Comparison of ENCODE assay signal across 1 cellular context in the genomic region with DNA sequence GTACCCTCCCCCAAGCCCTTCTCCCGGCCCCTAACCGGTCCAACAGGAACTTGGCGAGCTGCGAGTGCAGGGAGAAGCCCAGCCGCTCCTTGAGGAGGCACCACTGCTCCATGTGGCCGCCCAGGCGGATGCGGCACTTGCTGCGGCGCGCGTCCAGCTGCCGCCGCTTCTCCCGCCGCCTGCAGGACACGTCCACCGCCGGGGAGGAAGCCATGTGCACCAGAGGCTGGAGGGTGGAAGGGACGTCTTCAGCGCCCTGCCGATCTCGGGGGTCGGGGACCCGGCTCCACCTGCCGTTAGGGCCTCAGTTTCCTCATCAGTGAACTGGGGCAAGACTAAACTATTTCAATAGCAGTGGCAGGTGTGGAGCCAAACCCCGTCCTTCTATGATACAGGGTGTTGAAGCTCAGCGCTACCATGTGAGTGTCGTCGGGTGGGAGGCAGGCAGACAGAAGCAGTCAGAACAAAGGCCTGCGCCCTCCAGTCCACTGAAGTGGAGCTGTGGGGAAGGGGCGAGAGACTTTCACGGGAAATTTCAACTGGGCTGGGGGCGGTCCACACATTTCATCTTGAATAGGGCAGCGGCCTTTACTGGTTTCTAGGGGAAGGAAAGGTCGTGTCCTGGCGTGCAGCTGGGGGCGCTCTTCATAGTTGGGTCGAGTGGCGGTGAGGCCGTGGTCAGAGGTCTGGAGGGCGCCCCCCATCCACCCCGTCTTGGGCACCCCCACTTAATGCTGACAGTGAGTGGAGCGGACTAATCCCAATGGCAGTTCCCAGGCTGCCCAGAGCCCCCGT.
A peak's percentile ranks its signal among the peaks of the same experiment; 100 is the strongest.
TF ChIP-seq lines count a peak whose summit lies in the region.

No MANE protein-coding gene starts in this region.

TF ChIP-seq in HepG2, 621 proteins besides CTCF, POLR2A, EP300 and RAD21 (continued from another document and continues in another):
- TF ChIP-seq, protein P1, sequence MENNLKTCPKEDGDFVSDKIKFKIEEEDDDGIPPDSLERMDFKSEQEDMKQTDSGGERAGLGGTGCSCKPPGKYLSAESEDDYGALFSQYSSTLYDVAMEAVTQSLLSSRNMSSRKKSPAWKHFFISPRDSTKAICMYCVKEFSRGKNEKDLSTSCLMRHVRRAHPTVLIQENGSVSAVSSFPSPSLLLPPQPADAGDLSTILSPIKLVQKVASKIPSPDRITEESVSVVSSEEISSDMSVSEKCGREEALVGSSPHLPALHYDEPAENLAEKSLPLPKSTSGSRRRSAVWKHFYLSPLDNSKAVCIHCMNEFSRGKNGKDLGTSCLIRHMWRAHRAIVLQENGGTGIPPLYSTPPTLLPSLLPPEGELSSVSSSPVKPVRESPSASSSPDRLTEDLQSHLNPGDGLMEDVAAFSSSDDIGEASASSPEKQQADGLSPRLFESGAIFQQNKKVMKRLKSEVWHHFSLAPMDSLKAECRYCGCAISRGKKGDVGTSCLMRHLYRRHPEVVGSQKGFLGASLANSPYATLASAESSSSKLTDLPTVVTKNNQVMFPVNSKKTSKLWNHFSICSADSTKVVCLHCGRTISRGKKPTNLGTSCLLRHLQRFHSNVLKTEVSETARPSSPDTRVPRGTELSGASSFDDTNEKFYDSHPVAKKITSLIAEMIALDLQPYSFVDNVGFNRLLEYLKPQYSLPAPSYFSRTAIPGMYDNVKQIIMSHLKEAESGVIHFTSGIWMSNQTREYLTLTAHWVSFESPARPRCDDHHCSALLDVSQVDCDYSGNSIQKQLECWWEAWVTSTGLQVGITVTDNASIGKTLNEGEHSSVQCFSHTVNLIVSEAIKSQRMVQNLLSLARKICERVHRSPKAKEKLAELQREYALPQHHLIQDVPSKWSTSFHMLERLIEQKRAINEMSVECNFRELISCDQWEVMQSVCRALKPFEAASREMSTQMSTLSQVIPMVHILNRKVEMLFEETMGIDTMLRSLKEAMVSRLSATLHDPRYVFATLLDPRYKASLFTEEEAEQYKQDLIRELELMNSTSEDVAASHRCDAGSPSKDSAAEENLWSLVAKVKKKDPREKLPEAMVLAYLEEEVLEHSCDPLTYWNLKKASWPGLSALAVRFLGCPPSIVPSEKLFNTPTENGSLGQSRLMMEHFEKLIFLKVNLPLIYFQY (CRISPR knock-in tag; IDR thresholded peaks at IDR 0.05; ENCODE audit: borderline replicate concordance) = 0 out of 2 replicates have a peak, but pooled peaks have one; percentile 12
- TF ChIP-seq, protein P2, sequence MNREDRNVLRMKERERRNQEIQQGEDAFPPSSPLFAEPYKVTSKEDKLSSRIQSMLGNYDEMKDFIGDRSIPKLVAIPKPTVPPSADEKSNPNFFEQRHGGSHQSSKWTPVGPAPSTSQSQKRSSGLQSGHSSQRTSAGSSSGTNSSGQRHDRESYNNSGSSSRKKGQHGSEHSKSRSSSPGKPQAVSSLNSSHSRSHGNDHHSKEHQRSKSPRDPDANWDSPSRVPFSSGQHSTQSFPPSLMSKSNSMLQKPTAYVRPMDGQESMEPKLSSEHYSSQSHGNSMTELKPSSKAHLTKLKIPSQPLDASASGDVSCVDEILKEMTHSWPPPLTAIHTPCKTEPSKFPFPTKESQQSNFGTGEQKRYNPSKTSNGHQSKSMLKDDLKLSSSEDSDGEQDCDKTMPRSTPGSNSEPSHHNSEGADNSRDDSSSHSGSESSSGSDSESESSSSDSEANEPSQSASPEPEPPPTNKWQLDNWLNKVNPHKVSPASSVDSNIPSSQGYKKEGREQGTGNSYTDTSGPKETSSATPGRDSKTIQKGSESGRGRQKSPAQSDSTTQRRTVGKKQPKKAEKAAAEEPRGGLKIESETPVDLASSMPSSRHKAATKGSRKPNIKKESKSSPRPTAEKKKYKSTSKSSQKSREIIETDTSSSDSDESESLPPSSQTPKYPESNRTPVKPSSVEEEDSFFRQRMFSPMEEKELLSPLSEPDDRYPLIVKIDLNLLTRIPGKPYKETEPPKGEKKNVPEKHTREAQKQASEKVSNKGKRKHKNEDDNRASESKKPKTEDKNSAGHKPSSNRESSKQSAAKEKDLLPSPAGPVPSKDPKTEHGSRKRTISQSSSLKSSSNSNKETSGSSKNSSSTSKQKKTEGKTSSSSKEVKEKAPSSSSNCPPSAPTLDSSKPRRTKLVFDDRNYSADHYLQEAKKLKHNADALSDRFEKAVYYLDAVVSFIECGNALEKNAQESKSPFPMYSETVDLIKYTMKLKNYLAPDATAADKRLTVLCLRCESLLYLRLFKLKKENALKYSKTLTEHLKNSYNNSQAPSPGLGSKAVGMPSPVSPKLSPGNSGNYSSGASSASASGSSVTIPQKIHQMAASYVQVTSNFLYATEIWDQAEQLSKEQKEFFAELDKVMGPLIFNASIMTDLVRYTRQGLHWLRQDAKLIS (CRISPR knock-in tag; IDR thresholded peaks at IDR 0.05) = no peak
- TF ChIP-seq ZNF101 (CRISPR knock-in tag; IDR thresholded peaks at IDR 0.05; ENCODE audit: borderline replicate concordance, low read depth) (no peak; the same call in 1 of the 2 replicates), TBP (CRISPR knock-in tag; IDR thresholded peaks at IDR 0.05) (no peak), ZNF230 (CRISPR knock-in tag; IDR thresholded peaks at IDR 0.05) (peak; percentile 61; the same call in 1 of the 2 replicates), RXRB (CRISPR knock-in tag; IDR thresholded peaks at IDR 0.05; ENCODE audit: borderline replicate concordance) (no peak), MIER3 (CRISPR knock-in tag; IDR thresholded peaks at IDR 0.05; ENCODE audit: borderline replicate concordance) (0 out of 2 replicates have a peak, but pooled peaks have one; percentile 4), ZBTB3 (CRISPR knock-in tag; IDR thresholded peaks at IDR 0.05; ENCODE audit: borderline replicate concordance, low read depth) (peak; percentile 72; the same call in 1 of the 2 replicates), NFE2 (CRISPR knock-in tag; IDR thresholded peaks at IDR 0.05) (no peak), ZNF564 (CRISPR knock-in tag; IDR thresholded peaks at IDR 0.05) (peak; percentile 22; the same call in 1 of the 2 replicates), ZNF331 (CRISPR knock-in tag; IDR thresholded peaks at IDR 0.05) (no peak), ZBTB42 (CRISPR knock-in tag; IDR thresholded peaks at IDR 0.05) (no peak), PAX8 (CRISPR knock-in tag; IDR thresholded peaks at IDR 0.05; ENCODE audit: borderline replicate concordance) (no peak), ZSCAN31 (CRISPR knock-in tag; IDR thresholded peaks at IDR 0.05; ENCODE audit: low read depth) (no peak), GATAD1 (CRISPR knock-in tag; IDR thresholded peaks at IDR 0.05) (no peak), PRPF4 (IDR thresholded peaks at IDR 0.05; ENCODE audit: low read depth, low read length, poor library complexity, severe bottlenecking) (no peak), JUN (CRISPR knock-in tag; IDR thresholded peaks at IDR 0.05) (no peak), ATRX (CRISPR knock-in tag; IDR thresholded peaks at IDR 0.05; ENCODE audit: borderline replicate concordance) (no peak), ZNF570 (CRISPR knock-in tag; IDR thresholded peaks at IDR 0.05; ENCODE audit: borderline replicate concordance) (0 out of 2 replicates have a peak, but pooled peaks have one; percentile 57), U2AF2 (IDR thresholded peaks at IDR 0.05; ENCODE audit: low read depth, low read length) (no peak), ZFY (CRISPR knock-in tag; IDR thresholded peaks at IDR 0.05) (no peak; the same call in 1 of the 2 replicates), HMGA1 (CRISPR knock-in tag; conservative IDR thresholded peaks at IDR 0.05) (no peak), NFATC3 (CRISPR knock-in tag; IDR thresholded peaks at IDR 0.05) (no peak), REPIN1 (CRISPR knock-in tag; IDR thresholded peaks at IDR 0.05; ENCODE audit: borderline replicate concordance, low read depth) (0 out of 2 replicates have a peak, but pooled peaks have one; percentile 47)
- TF ChIP-seq, protein P3, sequence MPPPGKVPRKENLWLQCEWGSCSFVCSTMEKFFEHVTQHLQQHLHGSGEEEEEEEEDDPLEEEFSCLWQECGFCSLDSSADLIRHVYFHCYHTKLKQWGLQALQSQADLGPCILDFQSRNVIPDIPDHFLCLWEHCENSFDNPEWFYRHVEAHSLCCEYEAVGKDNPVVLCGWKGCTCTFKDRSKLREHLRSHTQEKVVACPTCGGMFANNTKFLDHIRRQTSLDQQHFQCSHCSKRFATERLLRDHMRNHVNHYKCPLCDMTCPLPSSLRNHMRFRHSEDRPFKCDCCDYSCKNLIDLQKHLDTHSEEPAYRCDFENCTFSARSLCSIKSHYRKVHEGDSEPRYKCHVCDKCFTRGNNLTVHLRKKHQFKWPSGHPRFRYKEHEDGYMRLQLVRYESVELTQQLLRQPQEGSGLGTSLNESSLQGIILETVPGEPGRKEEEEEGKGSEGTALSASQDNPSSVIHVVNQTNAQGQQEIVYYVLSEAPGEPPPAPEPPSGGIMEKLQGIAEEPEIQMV (CRISPR knock-in tag; IDR thresholded peaks at IDR 0.05; ENCODE audit: low read depth) = 0 out of 2 replicates have a peak, but pooled peaks have one; percentile 23
- TF ChIP-seq, protein P4, sequence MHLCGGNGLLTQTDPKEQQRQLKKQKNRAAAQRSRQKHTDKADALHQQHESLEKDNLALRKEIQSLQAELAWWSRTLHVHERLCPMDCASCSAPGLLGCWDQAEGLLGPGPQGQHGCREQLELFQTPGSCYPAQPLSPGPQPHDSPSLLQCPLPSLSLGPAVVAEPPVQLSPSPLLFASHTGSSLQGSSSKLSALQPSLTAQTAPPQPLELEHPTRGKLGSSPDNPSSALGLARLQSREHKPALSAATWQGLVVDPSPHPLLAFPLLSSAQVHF (CRISPR knock-in tag; IDR thresholded peaks at IDR 0.05) = no peak
- TF ChIP-seq, protein P5, sequence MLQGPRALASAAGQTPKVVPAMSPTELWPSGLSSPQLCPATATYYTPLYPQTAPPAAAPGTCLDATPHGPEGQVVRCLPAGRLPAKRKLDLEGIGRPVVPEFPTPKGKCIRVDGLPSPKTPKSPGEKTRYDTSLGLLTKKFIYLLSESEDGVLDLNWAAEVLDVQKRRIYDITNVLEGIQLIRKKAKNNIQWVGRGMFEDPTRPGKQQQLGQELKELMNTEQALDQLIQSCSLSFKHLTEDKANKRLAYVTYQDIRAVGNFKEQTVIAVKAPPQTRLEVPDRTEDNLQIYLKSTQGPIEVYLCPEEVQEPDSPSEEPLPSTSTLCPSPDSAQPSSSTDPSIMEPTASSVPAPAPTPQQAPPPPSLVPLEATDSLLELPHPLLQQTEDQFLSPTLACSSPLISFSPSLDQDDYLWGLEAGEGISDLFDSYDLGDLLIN (CRISPR knock-in tag; IDR thresholded peaks at IDR 0.05; ENCODE audit: borderline replicate concordance) = 0 out of 2 replicates have a peak, but pooled peaks have one; percentile 81
- TF ChIP-seq, protein P6, sequence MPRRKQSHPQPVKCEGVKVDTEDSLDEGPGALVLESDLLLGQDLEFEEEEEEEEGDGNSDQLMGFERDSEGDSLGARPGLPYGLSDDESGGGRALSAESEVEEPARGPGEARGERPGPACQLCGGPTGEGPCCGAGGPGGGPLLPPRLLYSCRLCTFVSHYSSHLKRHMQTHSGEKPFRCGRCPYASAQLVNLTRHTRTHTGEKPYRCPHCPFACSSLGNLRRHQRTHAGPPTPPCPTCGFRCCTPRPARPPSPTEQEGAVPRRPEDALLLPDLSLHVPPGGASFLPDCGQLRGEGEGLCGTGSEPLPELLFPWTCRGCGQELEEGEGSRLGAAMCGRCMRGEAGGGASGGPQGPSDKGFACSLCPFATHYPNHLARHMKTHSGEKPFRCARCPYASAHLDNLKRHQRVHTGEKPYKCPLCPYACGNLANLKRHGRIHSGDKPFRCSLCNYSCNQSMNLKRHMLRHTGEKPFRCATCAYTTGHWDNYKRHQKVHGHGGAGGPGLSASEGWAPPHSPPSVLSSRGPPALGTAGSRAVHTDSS (CRISPR knock-in tag; conservative IDR thresholded peaks at IDR 0.05) = no peak
- TF ChIP-seq, protein P7, sequence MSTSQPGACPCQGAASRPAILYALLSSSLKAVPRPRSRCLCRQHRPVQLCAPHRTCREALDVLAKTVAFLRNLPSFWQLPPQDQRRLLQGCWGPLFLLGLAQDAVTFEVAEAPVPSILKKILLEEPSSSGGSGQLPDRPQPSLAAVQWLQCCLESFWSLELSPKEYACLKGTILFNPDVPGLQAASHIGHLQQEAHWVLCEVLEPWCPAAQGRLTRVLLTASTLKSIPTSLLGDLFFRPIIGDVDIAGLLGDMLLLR (CRISPR knock-in tag; IDR thresholded peaks at IDR 0.05) = no peak
- TF ChIP-seq, protein P8, sequence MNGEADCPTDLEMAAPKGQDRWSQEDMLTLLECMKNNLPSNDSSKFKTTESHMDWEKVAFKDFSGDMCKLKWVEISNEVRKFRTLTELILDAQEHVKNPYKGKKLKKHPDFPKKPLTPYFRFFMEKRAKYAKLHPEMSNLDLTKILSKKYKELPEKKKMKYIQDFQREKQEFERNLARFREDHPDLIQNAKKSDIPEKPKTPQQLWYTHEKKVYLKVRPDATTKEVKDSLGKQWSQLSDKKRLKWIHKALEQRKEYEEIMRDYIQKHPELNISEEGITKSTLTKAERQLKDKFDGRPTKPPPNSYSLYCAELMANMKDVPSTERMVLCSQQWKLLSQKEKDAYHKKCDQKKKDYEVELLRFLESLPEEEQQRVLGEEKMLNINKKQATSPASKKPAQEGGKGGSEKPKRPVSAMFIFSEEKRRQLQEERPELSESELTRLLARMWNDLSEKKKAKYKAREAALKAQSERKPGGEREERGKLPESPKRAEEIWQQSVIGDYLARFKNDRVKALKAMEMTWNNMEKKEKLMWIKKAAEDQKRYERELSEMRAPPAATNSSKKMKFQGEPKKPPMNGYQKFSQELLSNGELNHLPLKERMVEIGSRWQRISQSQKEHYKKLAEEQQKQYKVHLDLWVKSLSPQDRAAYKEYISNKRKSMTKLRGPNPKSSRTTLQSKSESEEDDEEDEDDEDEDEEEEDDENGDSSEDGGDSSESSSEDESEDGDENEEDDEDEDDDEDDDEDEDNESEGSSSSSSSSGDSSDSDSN (CRISPR knock-in tag; IDR thresholded peaks at IDR 0.05) = peak; percentile 70
- TF ChIP-seq, protein P9, sequence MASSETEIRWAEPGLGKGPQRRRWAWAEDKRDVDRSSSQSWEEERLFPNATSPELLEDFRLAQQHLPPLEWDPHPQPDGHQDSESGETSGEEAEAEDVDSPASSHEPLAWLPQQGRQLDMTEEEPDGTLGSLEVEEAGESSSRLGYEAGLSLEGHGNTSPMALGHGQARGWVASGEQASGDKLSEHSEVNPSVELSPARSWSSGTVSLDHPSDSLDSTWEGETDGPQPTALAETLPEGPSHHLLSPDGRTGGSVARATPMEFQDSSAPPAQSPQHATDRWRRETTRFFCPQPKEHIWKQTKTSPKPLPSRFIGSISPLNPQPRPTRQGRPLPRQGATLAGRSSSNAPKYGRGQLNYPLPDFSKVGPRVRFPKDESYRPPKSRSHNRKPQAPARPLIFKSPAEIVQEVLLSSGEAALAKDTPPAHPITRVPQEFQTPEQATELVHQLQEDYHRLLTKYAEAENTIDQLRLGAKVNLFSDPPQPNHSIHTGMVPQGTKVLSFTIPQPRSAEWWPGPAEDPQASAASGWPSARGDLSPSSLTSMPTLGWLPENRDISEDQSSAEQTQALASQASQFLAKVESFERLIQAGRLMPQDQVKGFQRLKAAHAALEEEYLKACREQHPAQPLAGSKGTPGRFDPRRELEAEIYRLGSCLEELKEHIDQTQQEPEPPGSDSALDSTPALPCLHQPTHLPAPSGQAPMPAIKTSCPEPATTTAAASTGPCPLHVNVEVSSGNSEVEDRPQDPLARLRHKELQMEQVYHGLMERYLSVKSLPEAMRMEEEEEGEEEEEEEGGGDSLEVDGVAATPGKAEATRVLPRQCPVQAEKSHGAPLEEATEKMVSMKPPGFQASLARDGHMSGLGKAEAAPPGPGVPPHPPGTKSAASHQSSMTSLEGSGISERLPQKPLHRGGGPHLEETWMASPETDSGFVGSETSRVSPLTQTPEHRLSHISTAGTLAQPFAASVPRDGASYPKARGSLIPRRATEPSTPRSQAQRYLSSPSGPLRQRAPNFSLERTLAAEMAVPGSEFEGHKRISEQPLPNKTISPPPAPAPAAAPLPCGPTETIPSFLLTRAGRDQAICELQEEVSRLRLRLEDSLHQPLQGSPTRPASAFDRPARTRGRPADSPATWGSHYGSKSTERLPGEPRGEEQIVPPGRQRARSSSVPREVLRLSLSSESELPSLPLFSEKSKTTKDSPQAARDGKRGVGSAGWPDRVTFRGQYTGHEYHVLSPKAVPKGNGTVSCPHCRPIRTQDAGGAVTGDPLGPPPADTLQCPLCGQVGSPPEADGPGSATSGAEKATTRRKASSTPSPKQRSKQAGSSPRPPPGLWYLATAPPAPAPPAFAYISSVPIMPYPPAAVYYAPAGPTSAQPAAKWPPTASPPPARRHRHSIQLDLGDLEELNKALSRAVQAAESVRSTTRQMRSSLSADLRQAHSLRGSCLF (CRISPR knock-in tag; IDR thresholded peaks at IDR 0.05; ENCODE audit: borderline replicate concordance) = no peak
